Comparison of ENCODE assay signal across 36 cellular contexts in genomic region chr2:157004789-157005188, GRCh38.
"Had no signal": no experiment of that assay in that cellular context is flagged by ENCODE, and none has a peak within 500 bp of the region (broad histone marks: within the 10 kb centered on the region; RNA-seq: fewer than 3 reads in every experiment).

No MANE protein-coding gene starts in this region.

- DNase-seq: Karpas-422, Kasumi-1, KG1, MG63, MM.1S, MV-4-11, NCI-H1048, NCI-H1092, NCI-H1092 treated with DMSO at 0.1 percent for 48 hours, NCI-H1105, NCI-H1105 treated with DMSO at 0.1 percent for 48 hours, NCI-H1417, NCI-H1417 treated with DMSO at 0.1 percent for 48 hours, NCI-H1436, NCI-H1436 treated with DMSO at 0.1 percent for 48 hours, NCI-H146, NCI-H1694, NCI-H1694 treated with DMSO at 0.1 percent for 48 hours, NCI-H187, NCI-H187 treated with DMSO at 0.1 percent for 48 hours, NCI-H1930, NCI-H2029, NCI-H2029 treated with DMSO at 0.1 percent for 48 hours, NCI-H2081, NCI-H2081 treated with DMSO at 0.1 percent for 48 hours, NCI-H2107, NCI-H2171, NCI-H2171 treated with DMSO at 0.1 percent for 48 hours, NCI-H2227 treated with DMSO at 0.1 percent for 48 hours, NCI-H226, NCI-H345, NCI-H446, NCI-H446 treated with DMSO at 0.1 percent for 48 hours, NCI-H510A, NCI-H510A treated with DMSO at 0.1 percent for 48 hours had no signal

- H3K9ac ChIP-seq: KMS-11 had no signal

- H3K9me3 ChIP-seq: MG63 had no signal

- H3K4me2 ChIP-seq: KMS-11 had no signal

- H3K36me3 ChIP-seq: MG63 had no signal

- H3K27ac ChIP-seq: KMS-11 had no signal

- H3K4me3 ChIP-seq: MG63 had no signal

- H3K27me3 ChIP-seq: MG63 had no signal
